Comparison of ENCODE assay signal across 11 cellular contexts in the genomic region with DNA sequence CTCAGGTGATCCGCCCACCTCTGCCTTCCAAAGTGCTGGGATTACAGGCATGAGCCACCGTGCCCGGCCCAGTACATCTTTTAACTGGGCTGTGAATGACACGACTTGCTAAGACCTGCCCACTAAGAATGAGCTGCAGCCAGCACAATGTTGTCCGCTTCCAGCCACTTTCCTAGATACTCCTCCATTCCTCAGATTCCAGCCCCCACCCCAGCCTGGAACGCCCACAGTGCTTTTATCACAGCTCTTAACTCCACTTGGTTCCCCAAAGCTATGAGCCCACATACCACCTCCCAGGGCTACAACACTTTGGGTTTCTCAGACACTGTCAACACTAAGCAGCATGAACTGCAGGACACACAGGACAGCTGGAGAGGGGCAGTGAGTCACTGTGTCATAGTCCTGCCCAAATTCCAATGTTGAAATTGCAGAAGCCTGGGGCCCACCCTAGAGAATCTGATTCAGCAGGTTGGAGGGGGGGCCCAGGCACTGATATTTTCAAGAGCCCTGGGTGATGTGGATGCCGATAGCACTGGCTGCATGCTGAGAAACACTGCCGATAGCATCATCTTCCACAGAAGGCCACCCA. TPM values are rescaled to one million over a fixed set of nuclear protein-coding genes. Genes with fewer than 3 reads are reported as not detected.
DNase-seq lines count a peak whose midpoint lies in the region; ATAC-seq and TF ChIP-seq lines count a peak whose summit lies in the region.
"Had no signal": no experiment of that assay in that cellular context is flagged by ENCODE, and none has a peak within 500 bp of the region (broad histone marks: within the 10 kb centered on the region; RNA-seq: fewer than 3 reads in every experiment).

No MANE protein-coding gene starts in this region.

- CTCF ChIA-PET in SK-N-SH (lab: Yijun Ruan, JAX) = interaction anchor here (1.4 to 1.5 kb wide), 3 partner anchors 29 to 204 kb away, joined by 3 to 7 read pairs (median 5); no protein-coding TSS in a partner anchor

- 77% methylated on average over 3 of the region's 8 CpGs for WGBS in SK-N-SH (ENCODE audit: low lambda C conversion rate)
- WGBS in smooth muscle cell (ENCODE audit: low lambda C conversion rate) = 21% methylated on average over 8 of the region's 8 CpGs

- no peak overlapping the region for H3K27ac Mint-ChIP-seq in natural killer cell treated with Interleukin-12 subunit alpha and Interleukin-12 subunit beta and Interleukin-15 and Interleukin-18, amount 100 ng/mL, for 72 hours

- POLR2A ChIA-PET in SK-N-SH (lab: Yijun Ruan, JAX) = no interaction called here

- H3K9me3 Mint-ChIP-seq in natural killer cell treated with Interleukin-12 subunit alpha and Interleukin-12 subunit beta and Interleukin-15 and Interleukin-18, amount 100 ng/mL, for 72 hours = no peaks in the 10 kb centered on the region
- H3K9me3 Mint-ChIP-seq: activated T-cell treated with anti-CD3 and anti-CD28 coated beads, Interleukin-2, amount 50 U/mL, for 24 hours had no signal

- H3K4me1 Mint-ChIP-seq in natural killer cell treated with Interleukin-12 subunit alpha and Interleukin-12 subunit beta and Interleukin-15 and Interleukin-18, amount 100 ng/mL, for 72 hours (ENCODE audit: low read depth in 2 of 2) = peaks cover 10 to 23% of the 10 kb centered on the region in 2 donors

- no peak overlapping the region for H3K4me3 Mint-ChIP-seq in natural killer cell treated with Interleukin-12 subunit alpha and Interleukin-12 subunit beta and Interleukin-15 and Interleukin-18, amount 100 ng/mL, for 72 hours
- H3K4me3 Mint-ChIP-seq: activated T-cell treated with anti-CD3 and anti-CD28 coated beads, Interleukin-2, amount 50 U/mL, for 24 hours had no signal

- H3K36me3 ChIP-seq in SK-N-SH (replicated peaks in 1 of 2; ENCODE audit: control insufficient read depth in 1 of 2, insufficient read depth in 2 of 2, low read length in 1 of 2) (no peaks in the 10 kb centered on the region), SJCRH30 (no peaks in the 10 kb centered on the region), smooth muscle cell (ENCODE audit: low read depth) (no peaks in the 10 kb centered on the region)

- TF ChIP-seq EP300 in SK-N-SH (IDR thresholded peaks at IDR 0.05; ENCODE audit: borderline replicate concordance in 1 of 2, low read depth in 1 of 2, low read length in 1 of 2) = no peak

- no peak overlapping the region for H3K4me3 ChIP-seq in SK-N-SH (ENCODE audit: low read depth in 2 of 2, low read length in 1 of 2)
- H3K4me3 ChIP-seq in SJCRH30 = no peak overlapping the region
- no peak overlapping the region for H3K4me3 ChIP-seq in fibroblast of the aortic adventitia (ENCODE audit: low read depth, low read length)
- no peak overlapping the region for H3K4me3 ChIP-seq in smooth muscle cell

- H3F3A ChIP-seq in SK-N-SH (replicated peaks; ENCODE audit: insufficient read depth) (peaks cover under 1% of the 10 kb centered on the region), smooth muscle cell (ENCODE audit: low read depth) (no peaks in the 10 kb centered on the region)

- H3K36me3 Mint-ChIP-seq in natural killer cell treated with Interleukin-12 subunit alpha and Interleukin-12 subunit beta and Interleukin-15 and Interleukin-18, amount 100 ng/mL, for 72 hours = no peaks in the 10 kb centered on the region

- no peaks in the 10 kb centered on the region for H4K20me1 ChIP-seq in SK-N-SH (ENCODE audit: insufficient read depth)
- no peaks in the 10 kb centered on the region for H4K20me1 ChIP-seq in smooth muscle cell (ENCODE audit: low read depth)

- peaks cover 0 to 4% of the 10 kb centered on the region in 2 donors for H3K27me3 Mint-ChIP-seq in natural killer cell treated with Interleukin-12 subunit alpha and Interleukin-12 subunit beta and Interleukin-15 and Interleukin-18, amount 100 ng/mL, for 72 hours

- H3K9me3 ChIP-seq in SK-N-SH (no peaks in the 10 kb centered on the region), SJCRH30 (replicated peaks) (no peaks in the 10 kb centered on the region), smooth muscle cell (replicated peaks; ENCODE audit: low read depth) (no peaks in the 10 kb centered on the region)

- H3K27me3 ChIP-seq in SK-N-SH (ENCODE audit: insufficient read depth) (no peaks in the 10 kb centered on the region), SJCRH30 (no peaks in the 10 kb centered on the region), smooth muscle cell (ENCODE audit: low read depth) (no peaks in the 10 kb centered on the region)

- ATAC-seq in SK-N-SH treated with all-trans-retinoic acid at 6 μM for 48 hours (no peak), HG02938 (IDR thresholded peaks at IDR 0.05; ENCODE audit: unreplicated experiment) (no peak)
- ATAC-seq in natural killer cell treated with Interleukin-12 subunit alpha and Interleukin-12 subunit beta and Interleukin-15 and Interleukin-18, amount 100 ng/mL, for 72 hours = no peak

- no peaks in the 10 kb centered on the region for H3K9me2 ChIP-seq in SK-N-SH

- H3K79me2 ChIP-seq in SK-N-SH (ENCODE audit: insufficient read depth) = no peaks in the 10 kb centered on the region
- H3K79me2 ChIP-seq in smooth muscle cell (ENCODE audit: low read depth) = no peaks in the 10 kb centered on the region

- H3K27ac ChIP-seq in SK-N-SH (ENCODE audit: low read depth in 2 of 2, low read length in 1 of 2) (no peak overlapping the region), SJCRH30 (no peak overlapping the region; the same call in 1 of the 2 replicates), smooth muscle cell (ENCODE audit: low read depth) (peak overlapping the region; percentile 36)

- H3K4me2 ChIP-seq in SK-N-SH = 0 out of 2 replicates have a peak overlapping the region, but pooled peaks have one; percentile 19
- H3K4me2 ChIP-seq in smooth muscle cell = peak overlapping the region; percentile 49

- peak; percentile 5 for DNase-seq in SK-N-SH
- peak; percentile 71 to 78 for DNase-seq in SJCRH30
- DNase-seq in fibroblast of the aortic adventitia (ENCODE audit: low read depth) = peak; percentile 50
- no peak for DNase-seq in smooth muscle cell (lab: John Stamatoyannopoulos, UW; ENCODE audit: unreplicated experiment)
- DNase-seq in natural killer cell treated with Interleukin-12 subunit alpha and Interleukin-12 subunit beta and Interleukin-15 and Interleukin-18, amount 100 ng/mL, for 72 hours (ENCODE audit: low spot score) = no peak
- DNase-seq in MV-4-11 (lab: John Stamatoyannopoulos, UW) = no peak
- DNase-seq: 8988T; activated T-cell treated with anti-CD3 and anti-CD28 coated beads, Interleukin-2, amount 50 U/mL, for 24 hours; occipital lobe had no signal

- peaks cover 0 to 11% of the 10 kb centered on the region in 2 experiments; a peak in 2 of 4 replicates for H3K4me1 ChIP-seq in SK-N-SH (ENCODE audit: control insufficient read depth in 1 of 2, insufficient read depth in 2 of 2, low read depth in 1 of 2, low read length in 1 of 2)
- H3K4me1 ChIP-seq in SJCRH30 = peaks cover 30% of the 10 kb centered on the region
- H3K4me1 ChIP-seq in smooth muscle cell (ENCODE audit: low read depth) = peaks cover 10% of the 10 kb centered on the region

- H2AFZ ChIP-seq in SK-N-SH (ENCODE audit: low read depth) (no peak overlapping the region), smooth muscle cell (ENCODE audit: low read depth) (no peak overlapping the region)

- H3K9ac ChIP-seq in SK-N-SH (no peak overlapping the region), smooth muscle cell (ENCODE audit: low read depth) (no peak overlapping the region)

- no peak for TF ChIP-seq RAD21 in SK-N-SH (IDR thresholded peaks at IDR 0.05; ENCODE audit: low read length)

- TF ChIP-seq CTCF in SK-N-SH (IDR thresholded peaks at IDR 0.05) = no peak
- TF ChIP-seq CTCF in fibroblast of the aortic adventitia (IDR thresholded peaks at IDR 0.05; ENCODE audit: insufficient read depth, low read length) = no peak
- no peak for TF ChIP-seq CTCF in smooth muscle cell (IDR thresholded peaks at IDR 0.05; ENCODE audit: borderline replicate concordance, insufficient read depth, poor library complexity, severe bottlenecking)

TF ChIP-seq in SK-N-SH, 30 proteins besides CTCF, POLR2A, EP300 and RAD21 (continues in another document):
- TF ChIP-seq EZH2phosphoT487 (IDR thresholded peaks at IDR 0.05; ENCODE audit: borderline replicate concordance, low read depth) (no peak), SIN3A (IDR thresholded peaks at IDR 0.05; ENCODE audit: borderline replicate concordance, low read depth, low read length) (no peak), TEAD4 (IDR thresholded peaks at IDR 0.05; ENCODE audit: borderline replicate concordance, insufficient read depth) (no peak), CHD2 (IDR thresholded peaks at IDR 0.05; ENCODE audit: low read length, partially characterized antibody) (no peak)
- TF ChIP-seq, protein P1, sequence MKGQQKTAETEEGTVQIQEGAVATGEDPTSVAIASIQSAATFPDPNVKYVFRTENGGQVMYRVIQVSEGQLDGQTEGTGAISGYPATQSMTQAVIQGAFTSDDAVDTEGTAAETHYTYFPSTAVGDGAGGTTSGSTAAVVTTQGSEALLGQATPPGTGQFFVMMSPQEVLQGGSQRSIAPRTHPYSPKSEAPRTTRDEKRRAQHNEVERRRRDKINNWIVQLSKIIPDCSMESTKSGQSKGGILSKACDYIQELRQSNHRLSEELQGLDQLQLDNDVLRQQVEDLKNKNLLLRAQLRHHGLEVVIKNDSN (IDR thresholded peaks at IDR 0.05; ENCODE audit: borderline replicate concordance, low read depth) = no peak

TF ChIP-seq in SK-N-SH treated with all-trans-retinoic acid at 6 μM for 48 hours, 23 proteins besides CTCF, POLR2A, EP300 and RAD21 (continues in another document):
- TF ChIP-seq, protein P2, sequence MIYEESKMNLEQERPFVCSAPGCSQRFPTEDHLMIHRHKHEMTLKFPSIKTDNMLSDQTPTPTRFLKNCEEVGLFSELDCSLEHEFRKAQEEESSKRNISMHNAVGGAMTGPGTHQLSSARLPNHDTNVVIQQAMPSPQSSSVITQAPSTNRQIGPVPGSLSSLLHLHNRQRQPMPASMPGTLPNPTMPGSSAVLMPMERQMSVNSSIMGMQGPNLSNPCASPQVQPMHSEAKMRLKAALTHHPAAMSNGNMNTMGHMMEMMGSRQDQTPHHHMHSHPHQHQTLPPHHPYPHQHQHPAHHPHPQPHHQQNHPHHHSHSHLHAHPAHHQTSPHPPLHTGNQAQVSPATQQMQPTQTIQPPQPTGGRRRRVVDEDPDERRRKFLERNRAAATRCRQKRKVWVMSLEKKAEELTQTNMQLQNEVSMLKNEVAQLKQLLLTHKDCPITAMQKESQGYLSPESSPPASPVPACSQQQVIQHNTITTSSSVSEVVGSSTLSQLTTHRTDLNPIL (CRISPR knock-in tag; IDR thresholded peaks at IDR 0.05; ENCODE audit: low read depth) = no peak
- TF ChIP-seq ZNF70 (CRISPR knock-in tag; IDR thresholded peaks at IDR 0.05) (no peak), ZNF8 (CRISPR knock-in tag; IDR thresholded peaks at IDR 0.05) (no peak), ZFP30 (CRISPR knock-in tag; IDR thresholded peaks at IDR 0.05) (no peak)

RNA-seq across cellular contexts. Expression of a gene that starts 58.0 kb away (rescaled TPM):
- 17.8 and 26.3 TPM in 2 replicates for polyA plus RNA-seq in SK-N-SH (2012; rRNA removed)
- 25.1 and 30.3 TPM in 2 replicates for polyA plus RNA-seq in SK-N-SH (2012; cell fraction: cytosol; rRNA removed)
- polyA plus RNA-seq in SK-N-SH (2012; cell fraction: nucleus; rRNA removed) = 7.5 and 17.1 TPM in 2 replicates
- 41.6 and 48.8 TPM in 2 replicates for total RNA-seq in SJCRH30 (2014; rRNA removed; shearing (Covaris generic))
- 72.0 and 91.7 TPM in 2 replicates for total RNA-seq in fibroblast of the aortic adventitia (ENCODE audit: low replicate concordance)
- total RNA-seq in smooth muscle cell = 118 and 125 TPM in 2 replicates
- polyA plus RNA-seq in smooth muscle cell = 81.2 and 82.0 TPM in 2 replicates
- total RNA-seq in natural killer cell treated with Interleukin-12 subunit alpha and Interleukin-12 subunit beta and Interleukin-15 and Interleukin-18, amount 100 ng/mL, for 72 hours = 10 to 100 TPM; 27.6 to 30.3 TPM

Comparison
In these comparisons a context has a peak if more than half of its experiments do, and no peak if none do; other contexts are left out.
1. DNase-seq: peak in SK-N-SH (single experiment), SJCRH30 (2 of 2) and fibroblast of the aortic adventitia (single experiment); none in smooth muscle cell (single experiment), natural killer cell treated with Interleukin-12 subunit alpha and Interleukin-12 subunit beta and Interleukin-15 and Interleukin-18, amount 100 ng/mL, for 72 hours (single experiment) and MV-4-11 (single experiment).